ENCODE assay signal across 1 cellular context in genomic region chrX:47143894-47144625, GRCh38.
TF ChIP-seq lines count a peak whose summit lies in the region.

No MANE protein-coding gene starts in this region.

TF ChIP-seq in HEK293, 187 proteins besides CTCF, POLR2A, EP300 and RAD21 (continued from another document):
- no peak for TF ChIP-seq ZNF26 (tag by site-specific recombination; IDR thresholded peaks at IDR 0.05)
- TF ChIP-seq ZNF747 (tag by site-specific recombination; IDR thresholded peaks at IDR 0.05), result no peak
- TF ChIP-seq, protein P1, sequence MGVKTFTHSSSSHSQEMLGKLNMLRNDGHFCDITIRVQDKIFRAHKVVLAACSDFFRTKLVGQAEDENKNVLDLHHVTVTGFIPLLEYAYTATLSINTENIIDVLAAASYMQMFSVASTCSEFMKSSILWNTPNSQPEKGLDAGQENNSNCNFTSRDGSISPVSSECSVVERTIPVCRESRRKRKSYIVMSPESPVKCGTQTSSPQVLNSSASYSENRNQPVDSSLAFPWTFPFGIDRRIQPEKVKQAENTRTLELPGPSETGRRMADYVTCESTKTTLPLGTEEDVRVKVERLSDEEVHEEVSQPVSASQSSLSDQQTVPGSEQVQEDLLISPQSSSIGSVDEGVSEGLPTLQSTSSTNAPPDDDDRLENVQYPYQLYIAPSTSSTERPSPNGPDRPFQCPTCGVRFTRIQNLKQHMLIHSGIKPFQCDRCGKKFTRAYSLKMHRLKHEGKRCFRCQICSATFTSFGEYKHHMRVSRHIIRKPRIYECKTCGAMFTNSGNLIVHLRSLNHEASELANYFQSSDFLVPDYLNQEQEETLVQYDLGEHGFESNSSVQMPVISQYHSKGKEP (tag by site-specific recombination; IDR thresholded peaks at IDR 0.05), result no peak
- no peak for TF ChIP-seq ZNF571 (tag by site-specific recombination; IDR thresholded peaks at IDR 0.05)
- TF ChIP-seq ZNF133 (tag by site-specific recombination; IDR thresholded peaks at IDR 0.05), result no peak
- no peak for TF ChIP-seq HIC1 (tag by site-specific recombination; IDR thresholded peaks at IDR 0.05)
- TF ChIP-seq ZNF514 (tag by site-specific recombination; IDR thresholded peaks at IDR 0.05), result no peak
- TF ChIP-seq ZBTB1 (tag by site-specific recombination; IDR thresholded peaks at IDR 0.05), result no peak
- peak; percentile 68 for TF ChIP-seq ZNF121 (tag by site-specific recombination; IDR thresholded peaks at IDR 0.05)
- TF ChIP-seq ZNF138 (tag by site-specific recombination; IDR thresholded peaks at IDR 0.05; ENCODE audit: borderline replicate concordance), result no peak
- TF ChIP-seq ZNF175 (tag by site-specific recombination; IDR thresholded peaks at IDR 0.05), result no peak
- TF ChIP-seq REST (tag by site-specific recombination; IDR thresholded peaks at IDR 0.05), result peak; percentile 44; the same call in 1 of the 2 replicates
- no peak for TF ChIP-seq KLF1 (tag by site-specific recombination; IDR thresholded peaks at IDR 0.05)
- TF ChIP-seq ZNF664 (tag by site-specific recombination; IDR thresholded peaks at IDR 0.05), result no peak
- no peak for TF ChIP-seq KLF8 (tag by site-specific recombination; IDR thresholded peaks at IDR 0.05)
- no peak for TF ChIP-seq SCRT2 (tag by site-specific recombination; IDR thresholded peaks at IDR 0.05)
